ENCODE assay signal across 12 cellular contexts in genomic region chr7:1853619-1854520, GRCh38.
A peak's percentile ranks its signal among the peaks of the same experiment; 100 is the strongest.
DNase-seq lines count a peak whose midpoint lies in the region; ATAC-seq and TF ChIP-seq lines count a peak whose summit lies in the region.
"Had no signal": no experiment of that assay in that cellular context is flagged by ENCODE, and none has a peak within 500 bp of the region (broad histone marks: within the 10 kb centered on the region; RNA-seq: fewer than 3 reads in every experiment).

No MANE protein-coding gene starts in this region.

- H3K27ac ChIP-seq in upper lobe of right lung: no peak overlapping the region
- H3K27ac ChIP-seq: upper lobe of left lung had no signal

- peaks cover 7% of the 10 kb centered on the region for H3K4me1 Mint-ChIP-seq in activated naive CD4-positive, alpha-beta T cell treated with anti-CD3 and anti-CD28 coated beads, Interleukin-2, amount 50 U/mL, for 24 hours
- no peaks in the 10 kb centered on the region for H3K4me1 Mint-ChIP-seq in chondrocyte (ENCODE audit: low read depth)
- peaks cover 13 to 38% of the 10 kb centered on the region in 2 donors for H3K4me1 Mint-ChIP-seq in natural killer cell

- ATAC-seq in natural killer cell (peak in 2 of 3 donors; percentile 31 to 60), upper lobe of right lung (no peak), HG03025 (IDR thresholded peaks at IDR 0.05; ENCODE audit: low FRiP score, unreplicated experiment) (no peak), GM19324 (IDR thresholded peaks at IDR 0.05; ENCODE audit: low FRiP score, unreplicated experiment) (no peak)

- H3K27me3 Mint-ChIP-seq in activated naive CD4-positive, alpha-beta T cell treated with anti-CD3 and anti-CD28 coated beads, Interleukin-2, amount 50 U/mL, for 24 hours: no peaks in the 10 kb centered on the region
- no peaks in the 10 kb centered on the region for H3K27me3 Mint-ChIP-seq in chondrocyte (ENCODE audit: low read depth)
- H3K27me3 Mint-ChIP-seq in natural killer cell (ENCODE audit: low read depth in 2 of 2): no peaks in the 10 kb centered on the region

- H3K4me3 ChIP-seq in upper lobe of right lung: no peak overlapping the region
- H3K4me3 ChIP-seq: upper lobe of left lung had no signal

- H3K9me3 ChIP-seq in upper lobe of right lung: no peaks in the 10 kb centered on the region
- H3K9me3 ChIP-seq: upper lobe of left lung had no signal

- H3K27ac Mint-ChIP-seq in activated naive CD4-positive, alpha-beta T cell treated with anti-CD3 and anti-CD28 coated beads, Interleukin-2, amount 50 U/mL, for 24 hours: peak overlapping the region; percentile 23
- H3K27ac Mint-ChIP-seq in chondrocyte (ENCODE audit: unreplicated experiment): no peak overlapping the region
- peak overlapping the region in 1 of 2 donors; percentile 78 for H3K27ac Mint-ChIP-seq in natural killer cell

- H3K36me3 Mint-ChIP-seq in activated naive CD4-positive, alpha-beta T cell treated with anti-CD3 and anti-CD28 coated beads, Interleukin-2, amount 50 U/mL, for 24 hours: no peaks in the 10 kb centered on the region
- H3K36me3 Mint-ChIP-seq in chondrocyte (ENCODE audit: low read depth) (no peaks in the 10 kb centered on the region), natural killer cell (no peaks in the 10 kb centered on the region)

- no peaks in the 10 kb centered on the region for H3K27me3 ChIP-seq in upper lobe of right lung
- H3K27me3 ChIP-seq: upper lobe of left lung had no signal

- no peaks in the 10 kb centered on the region for H3K36me3 ChIP-seq in upper lobe of right lung
- H3K36me3 ChIP-seq: upper lobe of left lung had no signal

- no peaks in the 10 kb centered on the region for H3K9me3 Mint-ChIP-seq in activated naive CD4-positive, alpha-beta T cell treated with anti-CD3 and anti-CD28 coated beads, Interleukin-2, amount 50 U/mL, for 24 hours
- H3K9me3 Mint-ChIP-seq in chondrocyte (ENCODE audit: low read depth): no peaks in the 10 kb centered on the region
- no peaks in the 10 kb centered on the region for H3K9me3 Mint-ChIP-seq in natural killer cell

- no peak overlapping the region for H3K4me3 Mint-ChIP-seq in activated naive CD4-positive, alpha-beta T cell treated with anti-CD3 and anti-CD28 coated beads, Interleukin-2, amount 50 U/mL, for 24 hours
- no peak overlapping the region for H3K4me3 Mint-ChIP-seq in chondrocyte (ENCODE audit: unreplicated experiment)
- no peak overlapping the region for H3K4me3 Mint-ChIP-seq in natural killer cell

- no peaks in the 10 kb centered on the region for H3K4me1 ChIP-seq in upper lobe of right lung
- H3K4me1 ChIP-seq: upper lobe of left lung had no signal

- intact Hi-C loops in natural killer cell (cut with micrococcal nuclease) (no loop called here), upper lobe of right lung (cut with DNase I) (no loop called here)

- no peak for DNase-seq in activated naive CD4-positive, alpha-beta T cell treated with Interleukin-2 at 50 U/mL for 16 hours
- peak; percentile 81 for DNase-seq in chondrocyte (ENCODE audit: low spot score)
- no peak for DNase-seq in natural killer cell
- peak; percentile 48 for DNase-seq in upper lobe of right lung
- no peak for DNase-seq in NCI-H774 (lab: John Stamatoyannopoulos, UW)
- DNase-seq: activated CD4-positive, alpha-beta T cell treated with anti-CD3 and anti-CD28 coated beads, Interleukin-2, amount 50 U/mL, for 1 hour; amygdala; mesenchymal stem cell had no signal

- no peak for TF ChIP-seq CTCF in chondrocyte (IDR thresholded peaks at IDR 0.05)
- TF ChIP-seq CTCF in natural killer cell (IDR thresholded peaks at IDR 0.05): no peak
- no peak for TF ChIP-seq CTCF in upper lobe of right lung (IDR thresholded peaks at IDR 0.05)

Comparison
In these comparisons a context has a peak if more than half of its experiments do, and no peak if none do; other contexts are left out.
1. DNase-seq: peak in chondrocyte (single experiment) and upper lobe of right lung (single experiment); none in activated naive CD4-positive, alpha-beta T cell treated with Interleukin-2 at 50 U/mL for 16 hours (single experiment), natural killer cell (single experiment) and NCI-H774 (single experiment).
2. ATAC-seq: peak in natural killer cell (2 of 3); none in upper lobe of right lung (single experiment), HG03025 (single experiment) and GM19324 (single experiment).